17 cellular contexts compared by ENCODE assay signal in genomic region chr14:53510281-53510912, GRCh38.
DNase-seq lines count a peak whose midpoint lies in the region; ATAC-seq, FAIRE-seq and TF ChIP-seq lines count a peak whose summit lies in the region.
"Had no signal": no experiment of that assay in that cellular context is flagged by ENCODE, and none has a peak within 500 bp of the region (broad histone marks: within the 10 kb centered on the region; RNA-seq: fewer than 3 reads in every experiment).

No MANE protein-coding gene starts in this region.

- no peak overlapping the region for H2BK12ac ChIP-seq in mesenchymal stem cell (ENCODE audit: low read length in 2 of 2)
- no peak overlapping the region for H2BK12ac ChIP-seq in trophoblast cell (ENCODE audit: low read length)

- peak; percentile 53 for FAIRE-seq in endometrium (lab: Jason Lieb, UNC)
- FAIRE-seq: H1 had no signal

- H2BK5ac ChIP-seq in mesenchymal stem cell (ENCODE audit: low read depth, low read length, poor library complexity, severe bottlenecking) = no peak overlapping the region
- no peak overlapping the region for H2BK5ac ChIP-seq in trophoblast cell (ENCODE audit: low read depth, low read length, poor library complexity)

- no peaks in the 10 kb centered on the region for H3K79me2 ChIP-seq in trophoblast cell (ENCODE audit: control insufficient read depth, insufficient read depth, low read length, poor library complexity)

- no peak overlapping the region for H2AFZ ChIP-seq in mesenchymal stem cell (ENCODE audit: low read depth, low read length)
- H2AFZ ChIP-seq in trophoblast cell (ENCODE audit: insufficient read depth, low read length, poor library complexity) = no peak overlapping the region

- H3K4me1 ChIP-seq in mesenchymal stem cell (ENCODE audit: control insufficient read depth, insufficient read depth, low read depth, low read length) (peaks cover 3% of the 10 kb centered on the region), trophoblast cell (ENCODE audit: control insufficient read depth in 1 of 2, insufficient read depth in 2 of 2, low read length in 2 of 2) (no peaks in the 10 kb centered on the region), BE2C (no peaks in the 10 kb centered on the region)

- H3K79me1 ChIP-seq in mesenchymal stem cell (replicated peaks; ENCODE audit: low read length, poor library complexity, severe bottlenecking) = no peaks in the 10 kb centered on the region
- H3K79me1 ChIP-seq in trophoblast cell (ENCODE audit: low read length) = no peaks in the 10 kb centered on the region

- H3K9ac ChIP-seq in mesenchymal stem cell (ENCODE audit: low read length) (peak overlapping the region; percentile 86), trophoblast cell (ENCODE audit: low read length) (no peak overlapping the region)

- no peak for ATAC-seq in GM18519 (IDR thresholded peaks at IDR 0.05; ENCODE audit: low FRiP score, unreplicated experiment)
- ATAC-seq: T-helper 17 cell had no signal

- no peak overlapping the region for H4K12ac ChIP-seq in trophoblast cell (ENCODE audit: low read depth, low read length)

- H3K36me3 ChIP-seq in mesenchymal stem cell (ENCODE audit: control insufficient read depth in 1 of 2, insufficient read depth in 2 of 2, low read depth in 1 of 2, low read length in 2 of 2) (no peaks in the 10 kb centered on the region), trophoblast cell (ENCODE audit: control insufficient read depth in 1 of 2, insufficient read depth in 2 of 2, low read length in 2 of 2) (no peaks in the 10 kb centered on the region), BE2C (no peaks in the 10 kb centered on the region)
- H3K36me3 ChIP-seq: neutrophil, WERI-Rb-1 had no signal

- TF ChIP-seq CTCF in BE2C (IDR thresholded peaks at IDR 0.05; ENCODE audit: low read depth, low read length) = no peak

- H3K27ac ChIP-seq in mesenchymal stem cell (ENCODE audit: low read length, poor library complexity, severe bottlenecking) (no peak overlapping the region), trophoblast cell (ENCODE audit: low read depth, low read length) (no peak overlapping the region)
- H3K27ac ChIP-seq: neutrophil, WERI-Rb-1 had no signal

- DNase-seq in DMS79 treated with DMSO at 0.1 percent for 48 hours (lab: John Stamatoyannopoulos, UW) (peak; percentile 100), NCI-H345 (lab: John Stamatoyannopoulos, UW) (peak; percentile 89), mesenchymal stem cell (no peak), trophoblast cell (no peak), BE2C (no peak), MV-4-11 (lab: John Stamatoyannopoulos, UW) (no peak)
- DNase-seq: activated CD4-positive, alpha-beta memory T cell treated with anti-CD3 and anti-CD28 coated beads for 36 hours; activated T-cell treated with anti-CD3 and anti-CD28 coated beads, Interleukin-2, amount 50 U/mL, for 24 hours; cortex of kidney; SIG-M5; T-helper 17 cell; WERI-Rb-1 had no signal

- H3K23ac ChIP-seq in mesenchymal stem cell (ENCODE audit: low read length in 2 of 2) = no peak overlapping the region
- no peak overlapping the region for H3K23ac ChIP-seq in trophoblast cell (ENCODE audit: low read length)

- H3K4ac ChIP-seq in mesenchymal stem cell (ENCODE audit: low read depth in 1 of 2, low read length in 2 of 2) (no peak overlapping the region), trophoblast cell (ENCODE audit: low read depth, low read length) (no peak overlapping the region)

- no peaks in the 10 kb centered on the region for H3K27me3 ChIP-seq in mesenchymal stem cell (ENCODE audit: control insufficient read depth in 1 of 2, insufficient read depth in 1 of 2, low read length in 2 of 2)
- H3K27me3 ChIP-seq in trophoblast cell (ENCODE audit: insufficient read depth, low read length) = no peaks in the 10 kb centered on the region
- H3K27me3 ChIP-seq in BE2C = no peaks in the 10 kb centered on the region
- H3K27me3 ChIP-seq: neutrophil had no signal

- H3K4me2 ChIP-seq in mesenchymal stem cell (ENCODE audit: low read length, poor library complexity, severe bottlenecking) = no peak overlapping the region
- H3K4me2 ChIP-seq in trophoblast cell (ENCODE audit: low read length) = no peak overlapping the region

- H3K14ac ChIP-seq in mesenchymal stem cell (ENCODE audit: low read length in 2 of 2) = no peak overlapping the region
- H3K14ac ChIP-seq in trophoblast cell (ENCODE audit: low read length) = no peak overlapping the region

- H4K91ac ChIP-seq in mesenchymal stem cell (ENCODE audit: low read length) (no peak overlapping the region), trophoblast cell (ENCODE audit: low read depth, low read length) (no peak overlapping the region)

- no peak overlapping the region for H3K18ac ChIP-seq in mesenchymal stem cell (ENCODE audit: low read depth in 1 of 2, low read length in 2 of 2)
- no peak overlapping the region for H3K18ac ChIP-seq in trophoblast cell (ENCODE audit: low read length)

- H2BK120ac ChIP-seq in mesenchymal stem cell (ENCODE audit: low read depth, low read length) (no peak overlapping the region), trophoblast cell (ENCODE audit: insufficient read depth, low read length, poor library complexity) (no peak overlapping the region)

- H3K4me3 ChIP-seq in mesenchymal stem cell (ENCODE audit: insufficient read depth in 1 of 2, low read depth in 1 of 2, low read length in 2 of 2) (no peak overlapping the region), trophoblast cell (ENCODE audit: low read depth, low read length) (no peak overlapping the region), BE2C (ENCODE audit: low read depth, low read length) (no peak overlapping the region)
- H3K4me3 ChIP-seq: mucosa of descending colon had no signal

- H4K8ac ChIP-seq in mesenchymal stem cell (ENCODE audit: low read length) (no peak overlapping the region), trophoblast cell (ENCODE audit: low read depth, low read length) (no peak overlapping the region)

- no peaks in the 10 kb centered on the region for H3K9me3 ChIP-seq in mesenchymal stem cell (ENCODE audit: control insufficient read depth, low read length)
- no peaks in the 10 kb centered on the region for H3K9me3 ChIP-seq in trophoblast cell (ENCODE audit: insufficient read depth, low read depth, low read length)
- no peaks in the 10 kb centered on the region for H3K9me3 ChIP-seq in BE2C
- H3K9me3 ChIP-seq: mucosa of descending colon, neutrophil had no signal

- no peak overlapping the region for H2AK5ac ChIP-seq in mesenchymal stem cell (ENCODE audit: low read length, severe bottlenecking)
- no peak overlapping the region for H2AK5ac ChIP-seq in trophoblast cell (ENCODE audit: low read length)

- H2BK15ac ChIP-seq in mesenchymal stem cell (ENCODE audit: low read depth, poor library complexity, severe bottlenecking) = no peak overlapping the region

Comparison
In these comparisons a context has a peak if more than half of its experiments do, and no peak if none do; other contexts are left out.
1. DNase-seq: peak in DMS79 treated with DMSO at 0.1 percent for 48 hours (single experiment) and NCI-H345 (single experiment); none in mesenchymal stem cell (single experiment), trophoblast cell (0 of 2), BE2C (single experiment) and MV-4-11 (single experiment).